8 cellular contexts compared by ENCODE assay signal in the genomic region with DNA sequence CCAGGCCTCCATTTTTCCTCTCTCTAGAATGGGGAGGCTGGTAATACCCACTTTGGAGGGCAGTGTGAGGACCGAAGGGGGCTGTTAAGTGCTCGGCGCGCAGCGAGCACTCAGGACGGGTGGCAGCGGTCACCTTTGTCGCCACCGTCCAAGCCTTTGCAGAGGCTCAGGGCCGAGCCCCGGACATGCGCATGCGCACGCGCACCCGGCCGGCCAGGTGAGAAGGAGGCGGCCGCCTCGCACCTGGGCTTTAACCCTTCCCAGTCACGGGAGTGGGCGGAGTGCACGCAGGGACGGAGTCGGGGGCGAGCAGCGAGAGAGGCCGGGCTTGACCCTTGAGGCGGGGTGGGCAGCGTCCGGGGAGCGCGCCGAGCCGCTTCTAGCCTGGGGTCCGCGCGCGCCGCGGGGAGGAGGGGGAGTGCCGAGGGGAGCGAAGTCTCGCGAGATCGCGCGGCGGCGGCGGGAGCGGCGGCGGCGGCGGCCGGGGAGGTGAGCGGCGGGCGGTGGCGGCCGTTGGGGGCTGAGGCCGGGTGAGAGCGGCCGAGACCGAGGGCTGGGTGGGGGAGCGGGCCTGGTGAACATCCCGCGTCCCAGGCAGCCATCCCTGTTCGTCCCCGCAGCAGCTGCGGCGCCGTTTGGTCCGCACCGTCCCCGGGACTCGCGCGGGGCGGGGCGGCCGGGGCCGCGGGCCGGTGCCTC. TPM values are rescaled to one million over a fixed set of nuclear protein-coding genes. Genes with fewer than 3 reads are reported as not detected.
DNase-seq lines count a peak whose midpoint lies in the region; ATAC-seq and TF ChIP-seq lines count a peak whose summit lies in the region.

TSS of gene MRTFB (plus strand) at position 443 of the 699 bp plus-strand sequence. CDS start 69,288 bp downstream, outside the sequence.

- intact Hi-C loops in mucosa of descending colon (cut with DNase I, micrococcal nuclease), result no loop called here

- H3K4me1 ChIP-seq in NT2/D1 (ENCODE audit: insufficient read depth, insufficient read length) (no peaks in the 10 kb centered on the region), mucosa of descending colon (ENCODE audit: low read depth) (no peaks in the 10 kb centered on the region)

- peak within 1 kb of the TSS; percentile 92 for H3K9ac ChIP-seq in NT2/D1 (ENCODE audit: insufficient read length, low read depth)

- TF ChIP-seq CTCF in mucosa of descending colon (IDR thresholded peaks at IDR 0.05), result no peak

- peak within 1 kb of the TSS; percentile 82 for H3K4me3 ChIP-seq in NT2/D1 (ENCODE audit: insufficient read length, low read depth)
- peak within 1 kb of the TSS; percentile 77 for H3K4me3 ChIP-seq in mucosa of descending colon

- H3K9me3 ChIP-seq in NT2/D1 (ENCODE audit: insufficient read depth, low read length) (no peaks in the 10 kb centered on the region), mucosa of descending colon (no peaks in the 10 kb centered on the region)

- DNase-seq in CD1c-positive myeloid dendritic cell (ENCODE audit: extremely low spot score), result peak; percentile 76
- peak; percentile 38 for DNase-seq in NT2/D1 (ENCODE audit: low read depth, low spot score)
- peak; percentile 67 for DNase-seq in activated T-cell treated with anti-CD3 and anti-CD28 coated beads for 24 hours (ENCODE audit: low read depth)
- peak; percentile 76 for DNase-seq in epidermal melanocyte (ENCODE audit: insufficient read length, low spot score)
- peak; percentile 84 to 90 (median 87) for DNase-seq in mucosa of descending colon
- peak; percentile 32 to 54 for DNase-seq in stimulated activated CD8-positive, alpha-beta memory T cell treated with anti-CD3 and anti-CD28 coated beads, Interleukin-4, amount 100 ng/mL, for 1 hour (ENCODE audit: low read depth in 2 of 2, low spot score in 1 of 2)

- H3K27me3 ChIP-seq in NT2/D1 (ENCODE audit: insufficient read depth, insufficient read length), result no peaks in the 10 kb centered on the region

- H3K36me3 ChIP-seq in NT2/D1 (ENCODE audit: insufficient read depth, insufficient read length, low read length) (peaks cover 13% of the 10 kb centered on the region), mucosa of descending colon (ENCODE audit: low read depth) (no peaks in the 10 kb centered on the region)

- ATAC-seq in GM19372 (IDR thresholded peaks at IDR 0.05; ENCODE audit: low read depth, unreplicated experiment) (peak; percentile 83), HG03521 (IDR thresholded peaks at IDR 0.05; ENCODE audit: unreplicated experiment) (peak; percentile 77), mucosa of descending colon (peak; percentile 93)

RNA-seq across cellular contexts. Expression of gene MRTFB, which starts in this region (rescaled TPM):
- total RNA-seq in mucosa of descending colon, result 10 to 100 TPM; 40.0 to 49.9 (median 40.0) TPM

Comparison
In these comparisons a context has a peak if more than half of its experiments do, and no peak if none do; other contexts are left out.
1. Peak in every context shown above with its lines: DNase-seq, ATAC-seq and H3K4me3 ChIP-seq.